ENCODE assay signal across 20 cellular contexts in the genomic region with DNA sequence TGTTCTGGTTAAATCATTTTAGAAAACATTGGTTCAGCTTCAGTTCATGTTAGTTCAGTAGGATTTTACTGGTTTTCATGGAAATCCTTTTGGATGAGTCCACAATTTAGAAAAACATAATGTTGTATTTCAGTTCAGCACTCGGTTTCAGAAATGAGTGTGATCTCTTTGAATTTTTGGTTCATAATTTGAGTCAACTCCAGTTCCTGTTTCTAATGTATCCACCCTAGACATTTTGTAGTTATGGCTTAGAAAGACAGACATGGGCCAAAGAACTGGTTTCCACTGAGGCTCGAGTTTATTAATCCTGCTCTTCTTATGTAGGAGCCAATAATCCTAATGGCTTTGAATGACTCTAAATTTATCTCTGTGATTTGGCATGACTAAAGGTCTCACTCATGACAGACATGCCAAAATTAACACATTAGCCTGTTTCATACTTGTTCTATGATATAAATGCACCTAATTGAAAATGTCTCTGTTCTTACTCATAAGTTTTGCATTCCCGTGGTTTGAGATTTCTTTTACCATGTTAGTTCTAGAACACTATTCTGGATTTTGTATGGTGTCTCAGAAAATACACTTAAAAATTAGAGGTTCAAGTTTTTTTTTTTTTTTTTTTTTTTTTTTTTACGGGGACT.
DNase-seq lines count a peak whose midpoint lies in the region; ATAC-seq, FAIRE-seq and TF ChIP-seq lines count a peak whose summit lies in the region.
"Had no signal": no experiment of that assay in that cellular context is flagged by ENCODE, and none has a peak within 500 bp of the region (broad histone marks: within the 10 kb centered on the region; RNA-seq: fewer than 3 reads in every experiment).

No MANE protein-coding gene starts in this region.

- no peak overlapping the region for H3K23ac ChIP-seq in mesenchymal stem cell (ENCODE audit: low read length in 2 of 2)

- no peak overlapping the region for H4K91ac ChIP-seq in mesenchymal stem cell (ENCODE audit: low read length)

- TF ChIP-seq RAD21 in K562 (CRISPR knock-in tag; conservative IDR thresholded peaks at IDR 0.05 in 1 of 2, IDR thresholded peaks at IDR 0.05 in 1 of 2): no peak

- no TSS peak for BruUV-seq in K562 (replicated peaks; lab: Mats Ljungman, UMichigan)

- CTCF ChIA-PET in K562 (lab: Yijun Ruan, JAX; ENCODE audit: low intra/inter-chr PET ratio): interaction anchor here (0.7 kb wide), 1 partner anchor 573 kb away, joined by 3 read pairs; no protein-coding TSS in a partner anchor

- POLR2A ChIA-PET in K562 (lab: Yijun Ruan, JAX): no interaction called here

- 73% methylated on average over 4 of the region's 4 CpGs for WGBS in K562 (ENCODE audit: insufficient coverage, low coverage, missing lambda C conversion rate)
- WGBS in mesenchymal stem cell: 92% methylated on average over 2 of the region's 4 CpGs
- WGBS in pancreas, 2 donors: 80 to 87% methylated on average over 4 of the region's 4 CpGs

- no peak overlapping the region for H3K27ac ChIP-seq in K562 (ENCODE audit: extremely low read depth, low read depth, low read length)
- peak overlapping the region; percentile 41 for H3K27ac ChIP-seq in mesenchymal stem cell (ENCODE audit: low read length, poor library complexity, severe bottlenecking)
- H3K27ac ChIP-seq in pancreas: no peak overlapping the region
- H3K27ac ChIP-seq: left lung, upper lobe of left lung had no signal

- no peaks in the 10 kb centered on the region for H3K36me3 ChIP-seq in K562 (ENCODE audit: control insufficient read depth, insufficient read depth, low read length)
- no peaks in the 10 kb centered on the region for H3K36me3 ChIP-seq in mesenchymal stem cell (ENCODE audit: control insufficient read depth in 1 of 2, insufficient read depth in 2 of 2, low read depth in 1 of 2, low read length in 2 of 2)
- H3K36me3 ChIP-seq in pancreas: no peaks in the 10 kb centered on the region
- H3K36me3 ChIP-seq: left lung, MG63, upper lobe of left lung had no signal

- TF ChIP-seq CTCF in K562 (IDR thresholded peaks at IDR 0.05 in 2 of 3, conservative IDR thresholded peaks at IDR 0.05 in 1 of 3; ENCODE audit: insufficient read depth in 2 of 3, low read depth in 1 of 3, low read length in 3 of 3) (no peak), pancreas (IDR thresholded peaks at IDR 0.05) (no peak)

- H2AFZ ChIP-seq in K562 (ENCODE audit: low read depth, low read length) (no peak overlapping the region), mesenchymal stem cell (ENCODE audit: low read depth, low read length) (no peak overlapping the region)

- H3K9me3 ChIP-seq in K562 (replicated peaks; ENCODE audit: control insufficient read depth, insufficient read depth, low read depth, low read length) (no peaks in the 10 kb centered on the region), mesenchymal stem cell (ENCODE audit: control insufficient read depth, low read length) (no peaks in the 10 kb centered on the region), pancreas (no peaks in the 10 kb centered on the region)
- H3K9me3 ChIP-seq: left lung, MG63, upper lobe of left lung had no signal

- DNase-seq in GM04503 (ENCODE audit: low read depth) (peak; percentile 25), HCEC 1CT (peak; percentile 39), K562 (ENCODE audit: extremely low read depth in 1 of 4, low spot score in 3 of 4) (no peak), mesenchymal stem cell (no peak), head of caudate nucleus (no peak), pancreas (no peak)
- DNase-seq: activated T-cell treated with anti-CD3 and anti-CD28 coated beads, Interleukin-2, amount 50 U/mL, for 48 hours; COR-L47; cortex of kidney; foreskin melanocyte; left lung; MG63; NCI-H146; NCI-H82; stimulated activated CD4-positive, alpha-beta T cell treated with anti-CD3 and anti-CD28 coated beads, Interleukin-4, amount 100 ng/mL, for 24 hours; T-helper 9 cell; upper lobe of left lung had no signal

- intact Hi-C loops in K562 (cut with micrococcal nuclease) (no loop called here), head of caudate nucleus (cut with DNase I) (no loop called here), pancreas (cut with DNase I) (no loop called here)

- H4K8ac ChIP-seq in mesenchymal stem cell (ENCODE audit: low read length): no peak overlapping the region

- H2BK120ac ChIP-seq in mesenchymal stem cell (ENCODE audit: low read depth, low read length): no peak overlapping the region

- no peaks in the 10 kb centered on the region for H3K27me3 ChIP-seq in K562 (ENCODE audit: control insufficient read depth in 2 of 2, insufficient read depth in 2 of 2, low read length in 2 of 2)
- H3K27me3 ChIP-seq in mesenchymal stem cell (ENCODE audit: control insufficient read depth in 1 of 2, insufficient read depth in 1 of 2, low read length in 2 of 2): no peaks in the 10 kb centered on the region
- no peaks in the 10 kb centered on the region for H3K27me3 ChIP-seq in pancreas
- H3K27me3 ChIP-seq: left lung, MG63, upper lobe of left lung had no signal

- no peaks in the 10 kb centered on the region for H4K20me1 ChIP-seq in K562 (replicated peaks; ENCODE audit: control insufficient read depth, insufficient read depth, low read length)

- in situ Hi-C loops in K562 (cut with MboI): no loop called here

- H3K4me1 ChIP-seq in K562 (replicated peaks in 1 of 2; ENCODE audit: control insufficient read depth in 2 of 2, insufficient read depth in 2 of 2, low read length in 2 of 2): peaks cover 7 to 16% of the 10 kb centered on the region in 2 experiments; a peak in 4 of 5 replicates
- H3K4me1 ChIP-seq in mesenchymal stem cell (ENCODE audit: control insufficient read depth, insufficient read depth, low read depth, low read length): peaks cover 4% of the 10 kb centered on the region
- H3K4me1 ChIP-seq in pancreas: no peaks in the 10 kb centered on the region
- H3K4me1 ChIP-seq: left lung, upper lobe of left lung had no signal

- no peak overlapping the region for H3K14ac ChIP-seq in mesenchymal stem cell (ENCODE audit: low read length in 2 of 2)

- H2BK5ac ChIP-seq in mesenchymal stem cell (ENCODE audit: low read depth, low read length, poor library complexity, severe bottlenecking): no peak overlapping the region

- H3K9ac ChIP-seq in K562 (ENCODE audit: insufficient read depth in 1 of 2, low read depth in 2 of 2, low read length in 2 of 2) (no peak overlapping the region), mesenchymal stem cell (ENCODE audit: low read length) (no peak overlapping the region)

- no peaks in the 10 kb centered on the region for H3K9me1 ChIP-seq in K562 (ENCODE audit: control insufficient read depth, insufficient read depth, low read length)

- H3K18ac ChIP-seq in mesenchymal stem cell (ENCODE audit: low read depth in 1 of 2, low read length in 2 of 2): no peak overlapping the region

- no peaks in the 10 kb centered on the region for H3K79me2 ChIP-seq in K562 (ENCODE audit: control insufficient read depth, insufficient read depth, low read length)

- ATAC-seq in K562 (no peak), GM21381 (IDR thresholded peaks at IDR 0.05; ENCODE audit: unreplicated experiment) (no peak), HG02973 (IDR thresholded peaks at IDR 0.05; ENCODE audit: unreplicated experiment) (no peak), pancreas (no peak)
- ATAC-seq: activated CD4-positive, CD25-positive, alpha-beta regulatory T cell treated with anti-CD3 and anti-CD28 coated beads, Interleukin-2, amount 50 U/mL, for 24 hours; left lung had no signal

- H3K4ac ChIP-seq in mesenchymal stem cell (ENCODE audit: low read depth in 1 of 2, low read length in 2 of 2): no peak overlapping the region

- TF ChIP-seq POLR2A in K562 (conservative IDR thresholded peaks at IDR 0.05): no peak

- TF ChIP-seq EP300 in K562 (IDR thresholded peaks at IDR 0.05; ENCODE audit: low read length): no peak

- no peak overlapping the region for H3K4me2 ChIP-seq in K562 (ENCODE audit: insufficient read depth, low read length)
- H3K4me2 ChIP-seq in mesenchymal stem cell (ENCODE audit: low read length, poor library complexity, severe bottlenecking): no peak overlapping the region

- no peak for FAIRE-seq in K562 (lab: Jason Lieb, UNC)
- no peak for FAIRE-seq in pancreas (lab: Jason Lieb, UNC)

- no peak overlapping the region for H3K4me3 ChIP-seq in K562
- H3K4me3 ChIP-seq in mesenchymal stem cell (ENCODE audit: insufficient read depth in 1 of 2, low read depth in 1 of 2, low read length in 2 of 2): no peak overlapping the region
- no peak overlapping the region for H3K4me3 ChIP-seq in pancreas
- H3K4me3 ChIP-seq: left lung, MG63, upper lobe of left lung had no signal

- H2AK5ac ChIP-seq in mesenchymal stem cell (ENCODE audit: low read length, severe bottlenecking): no peak overlapping the region

- H3K79me1 ChIP-seq in mesenchymal stem cell (replicated peaks; ENCODE audit: low read length, poor library complexity, severe bottlenecking): no peaks in the 10 kb centered on the region

- no peak overlapping the region for H2BK12ac ChIP-seq in mesenchymal stem cell (ENCODE audit: low read length in 2 of 2)

- no peak overlapping the region for H2BK15ac ChIP-seq in mesenchymal stem cell (ENCODE audit: low read depth, poor library complexity, severe bottlenecking)

TF ChIP-seq in K562, 482 proteins besides CTCF, POLR2A, EP300 and RAD21:
- TF ChIP-seq SNRNP70 (optimal IDR thresholded peaks at IDR 0.05; ENCODE audit: low read depth, low read length) (no peak), SPI1 (IDR thresholded peaks at IDR 0.05; ENCODE audit: borderline replicate concordance, low read depth, low read length) (0 out of 2 replicates have a peak, but pooled peaks have one; percentile 14), SRSF9 (IDR thresholded peaks at IDR 0.05; ENCODE audit: borderline replicate concordance, low read depth, low read length) (no peak), CHD4 (IDR thresholded peaks at IDR 0.05; ENCODE audit: insufficient read depth, insufficient replicate concordance, low read depth, low read length, poor library complexity, severe bottlenecking) (no peak)
TF ChIP-seq in K562: peak in this region for 1.

Comparison
In these comparisons a context has a peak if more than half of its experiments do, and no peak if none do; other contexts are left out.
1. DNase-seq: peak in GM04503 (single experiment) and HCEC 1CT (single experiment); none in K562 (0 of 4), mesenchymal stem cell (single experiment), head of caudate nucleus (0 of 42) and pancreas (0 of 6).